In the genomic region with DNA sequence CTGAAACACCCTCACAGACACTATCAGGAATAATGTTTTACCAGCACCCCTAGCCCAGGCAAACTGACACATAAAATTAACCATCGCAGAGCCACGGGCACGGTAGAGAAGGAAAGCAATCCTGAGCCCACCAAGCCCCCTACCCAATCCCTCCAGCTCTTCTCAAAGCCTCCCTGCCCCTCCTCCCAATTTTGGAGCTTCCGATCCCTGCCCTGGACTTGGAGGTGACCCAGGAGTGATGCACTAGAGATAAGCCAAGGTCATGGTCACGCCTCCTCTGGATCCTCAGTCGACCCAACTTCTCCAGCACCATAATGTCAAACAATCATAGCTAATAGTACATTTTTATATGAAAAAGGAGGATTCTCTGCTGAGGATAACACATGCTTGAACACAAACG, we compare ENCODE assay signal across 22 cellular contexts.
DNase-seq lines count a peak whose midpoint lies in the region; FAIRE-seq and TF ChIP-seq lines count a peak whose summit lies in the region.
"Had no signal": no experiment of that assay in that cellular context is flagged by ENCODE, and none has a peak within 500 bp of the region (broad histone marks: within the 10 kb centered on the region; RNA-seq: fewer than 3 reads in every experiment).

No MANE protein-coding gene starts in this region.

- H3K27me3 Mint-ChIP-seq in glutamatergic neuron (ENCODE audit: unreplicated experiment): peaks cover 5% of the 10 kb centered on the region

- TF ChIP-seq POLR2A in adrenal gland (IDR thresholded peaks at IDR 0.05) (no peak), GM12892 (IDR thresholded peaks at IDR 0.05; ENCODE audit: low read depth, low read length) (no peak)

- H3K9ac ChIP-seq in parathyroid adenoma: no peak overlapping the region
- H3K9ac ChIP-seq: BLaER1 treated with 17β-estradiol and CSF1 and Interleukin-3, amounts not matched to agents 10 nM and 100 nM had no signal

- intact Hi-C loops in adrenal gland (cut with DNase I): no loop called here

- peaks cover 40% of the 10 kb centered on the region for H3K4me1 Mint-ChIP-seq in glutamatergic neuron (ENCODE audit: low read depth, unreplicated experiment)
- H3K4me1 Mint-ChIP-seq: CD14-positive monocyte had no signal

- 54 to 67% (median 62%) methylated on average over 7 of the region's 7 CpGs for WGBS in adrenal gland, 4 donors

- H3K4me1 ChIP-seq in adrenal gland (replicated peaks in 1 of 2) (peaks cover 0 to 8% of the 10 kb centered on the region in 2 donors), parathyroid adenoma (peaks cover 48% of the 10 kb centered on the region)
- H3K4me1 ChIP-seq: A549, BE2C had no signal

- H3K4me3 ChIP-seq in adrenal gland (no peak overlapping the region), bronchial epithelial cell (ENCODE audit: low read depth, low read length) (no peak overlapping the region), parathyroid adenoma (ENCODE audit: low read depth, low read length) (no peak overlapping the region)
- H3K4me3 ChIP-seq: A549; BLaER1 treated with 17β-estradiol and CSF1 and Interleukin-3, amounts not matched to agents 10 nM and 100 nM; GM12878; GM23338 had no signal

- no peaks in the 10 kb centered on the region for H3K36me3 Mint-ChIP-seq in glutamatergic neuron (ENCODE audit: unreplicated experiment)
- H3K36me3 Mint-ChIP-seq: CD14-positive monocyte; CD8-positive, alpha-beta memory T cell had no signal

- no peak overlapping the region for H2AFZ ChIP-seq in parathyroid adenoma
- H2AFZ ChIP-seq: GM23338 had no signal

- FAIRE-seq in bronchial epithelial cell (lab: Jason Lieb, UNC): peak; percentile 52
- no peak for FAIRE-seq in GM12892 (lab: Jason Lieb, UNC)
- FAIRE-seq: A549, G401.6, GM12878, GM18507 had no signal

- no peak overlapping the region for H3K4me2 ChIP-seq in parathyroid adenoma (ENCODE audit: low read length)
- H3K4me2 ChIP-seq: A549; BLaER1 treated with 17β-estradiol and CSF1 and Interleukin-3, amounts not matched to agents 10 nM and 100 nM; GM23338 had no signal

- peaks cover 19% of the 10 kb centered on the region for H3K79me2 ChIP-seq in parathyroid adenoma

- H3K27me3 ChIP-seq in adrenal gland: no peaks in the 10 kb centered on the region
- H3K27me3 ChIP-seq in bronchial epithelial cell (ENCODE audit: control insufficient read depth, insufficient read depth, low read length): no peaks in the 10 kb centered on the region
- H3K27me3 ChIP-seq in parathyroid adenoma (ENCODE audit: control insufficient read depth, insufficient read depth, low read length): no peaks in the 10 kb centered on the region
- H3K27me3 ChIP-seq: BE2C; BLaER1 treated with 17β-estradiol and CSF1 and Interleukin-3, amounts not matched to agents 10 nM and 100 nM had no signal

- H3K9me3 ChIP-seq in adrenal gland (replicated peaks in 1 of 3) (no peaks in the 10 kb centered on the region), parathyroid adenoma (ENCODE audit: control insufficient read depth, low read length) (no peaks in the 10 kb centered on the region)
- H3K9me3 ChIP-seq: A549; BE2C; BLaER1 treated with 17β-estradiol and CSF1 and Interleukin-3, amounts not matched to agents 10 nM and 100 nM had no signal

- peak overlapping the region in 1 of 5 donors; percentile 23 for H3K27ac ChIP-seq in adrenal gland
- peak overlapping the region; percentile 91 for H3K27ac ChIP-seq in parathyroid adenoma
- H3K27ac ChIP-seq: A549; BLaER1 treated with 17β-estradiol and CSF1 and Interleukin-3, amounts not matched to agents 10 nM and 100 nM had no signal

- H3K27ac Mint-ChIP-seq in glutamatergic neuron (ENCODE audit: unreplicated experiment): peak overlapping the region; percentile 20
- H3K27ac Mint-ChIP-seq: CD4-positive, alpha-beta T cell; GM23338 had no signal

- no peak overlapping the region for H3K4me3 Mint-ChIP-seq in glutamatergic neuron (ENCODE audit: unreplicated experiment)
- H3K4me3 Mint-ChIP-seq: CD14-positive monocyte; CD4-positive, alpha-beta T cell; CD8-positive, alpha-beta memory T cell; GM23338; H9 had no signal

- H3K36me3 ChIP-seq in adrenal gland (replicated peaks in 1 of 2) (no peaks in the 10 kb centered on the region), bronchial epithelial cell (ENCODE audit: control insufficient read depth, insufficient read depth, low read length) (no peaks in the 10 kb centered on the region), parathyroid adenoma (ENCODE audit: control insufficient read depth, insufficient read depth, low read length) (no peaks in the 10 kb centered on the region)
- H3K36me3 ChIP-seq: BE2C; BLaER1 treated with 17β-estradiol and CSF1 and Interleukin-3, amounts not matched to agents 10 nM and 100 nM had no signal

- H3K9me3 Mint-ChIP-seq in glutamatergic neuron (ENCODE audit: unreplicated experiment): peaks cover 1% of the 10 kb centered on the region
- H3K9me3 Mint-ChIP-seq: CD4-positive, alpha-beta T cell; CD8-positive, alpha-beta memory T cell had no signal

- TF ChIP-seq CTCF in adrenal gland (IDR thresholded peaks at IDR 0.05) (no peak), bronchial epithelial cell (IDR thresholded peaks at IDR 0.05; ENCODE audit: insufficient read depth, low read length, severe bottlenecking) (no peak), glutamatergic neuron (IDR thresholded peaks at IDR 0.05; ENCODE audit: partially characterized antibody, unreplicated experiment) (no peak), parathyroid adenoma (IDR thresholded peaks at IDR 0.05) (no peak)

- DNase-seq in adrenal gland: peak in 4 of 7 donors; percentile 20 to 56 (median 22)
- DNase-seq in bronchial epithelial cell (ENCODE audit: low read depth): no peak
- DNase-seq in glutamatergic neuron: no peak
- DNase-seq in NCI-H226: no peak
- DNase-seq in putamen (ENCODE audit: low spot score): no peak
- no peak for DNase-seq in GM12892 (ENCODE audit: insufficient read length)
- DNase-seq: 8988T; ACHN; AML-193; BE2C; CD4-positive, alpha-beta T cell; CD8-positive, alpha-beta memory T cell; DND-41; H9 had no signal

Comparison
In these comparisons a context has a peak if more than half of its experiments do, and no peak if none do; other contexts are left out.
1. DNase-seq: peak in adrenal gland (4 of 7); none in bronchial epithelial cell (single experiment), glutamatergic neuron (single experiment), NCI-H226 (single experiment), putamen (single experiment) and GM12892 (single experiment).